Comparison of ENCODE assay signal across 8 cellular contexts in the genomic region with DNA sequence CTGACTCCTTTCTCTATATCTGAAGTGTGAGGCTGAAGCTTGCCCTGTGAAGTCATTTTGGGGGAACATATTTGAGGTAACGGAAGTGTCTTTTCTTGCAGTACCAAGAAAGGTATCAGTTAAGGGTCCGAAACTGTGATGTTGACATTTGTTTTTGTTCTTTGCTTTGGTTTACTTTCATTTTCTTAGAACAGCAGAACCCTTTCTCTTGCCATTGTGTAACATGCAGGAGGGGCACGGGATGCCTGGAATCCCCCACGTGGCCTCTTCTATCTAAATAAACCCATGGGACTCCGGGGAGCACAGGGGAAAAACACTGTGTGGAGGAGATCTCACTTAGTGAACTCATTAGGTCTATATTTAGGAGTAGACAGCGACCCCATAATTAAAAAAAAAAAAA. TPM values are rescaled to one million over a fixed set of nuclear protein-coding genes. Genes with fewer than 3 reads are reported as not detected.
DNase-seq lines count a peak whose midpoint lies in the region; ATAC-seq and TF ChIP-seq lines count a peak whose summit lies in the region.
"Not testable (repeated sequence)": the region's sequence is repeated elsewhere in the genome, so short reads cannot be mapped to it uniquely, and the experiment has no call there.

No MANE protein-coding gene starts in this region.

- not testable (repeated sequence) for H3K4me1 ChIP-seq in IMR-90 (ENCODE audit: control insufficient read depth, insufficient read depth, low read length); mesenchymal stem cell (ENCODE audit: control insufficient read depth, insufficient read depth, low read depth, low read length)

- CTCF ChIA-PET in IMR-90 (lab: Yijun Ruan, JAX), result not testable (repeated sequence)

- not testable (repeated sequence) for H3K56ac ChIP-seq in IMR-90 (ENCODE audit: extremely low read depth, insufficient read depth, low read length)

- not testable (repeated sequence) for H3K4me3 ChIP-seq in IMR-90 (ENCODE audit: insufficient read depth, low read depth, low read length); brain microvascular endothelial cell (ENCODE audit: low read depth, low read length); mesenchymal stem cell (ENCODE audit: insufficient read depth in 1 of 2, low read depth in 1 of 2, low read length in 2 of 2)

- H2AFZ ChIP-seq in IMR-90 (replicated peaks; ENCODE audit: low read length, poor library complexity); mesenchymal stem cell (ENCODE audit: low read depth, low read length): not testable (repeated sequence)

- H3K27me3 ChIP-seq in IMR-90 (ENCODE audit: control insufficient read depth, insufficient read depth, low read length); brain microvascular endothelial cell (replicated peaks); mesenchymal stem cell (ENCODE audit: control insufficient read depth in 1 of 2, insufficient read depth in 1 of 2, low read length in 2 of 2): not testable (repeated sequence)

- not testable (repeated sequence) for H2BK5ac ChIP-seq in IMR-90 (ENCODE audit: low read depth, low read length, poor library complexity, severe bottlenecking); mesenchymal stem cell (ENCODE audit: low read depth, low read length, poor library complexity, severe bottlenecking)

- not testable (repeated sequence) for H3K9ac ChIP-seq in IMR-90 (ENCODE audit: low read depth, low read length); mesenchymal stem cell (ENCODE audit: low read length)

- H2AK9ac ChIP-seq in IMR-90 (replicated peaks; ENCODE audit: low read depth, low read length, poor library complexity), result not testable (repeated sequence)

- POLR2A ChIA-PET in IMR-90 (lab: Charles Lee; ENCODE audit: unreplicated experiment), result not testable (repeated sequence)

- H3K27ac ChIP-seq in IMR-90 (ENCODE audit: insufficient read depth, low read length); mesenchymal stem cell (ENCODE audit: low read length, poor library complexity, severe bottlenecking): not testable (repeated sequence)
- H3K27ac ChIP-seq in brain microvascular endothelial cell, result peak overlapping the region; percentile 81

- in situ Hi-C loops in IMR-90 (cut with MboI; ENCODE audit: low sequenced_read_pairs); brain microvascular endothelial cell (cut with HindIII; ENCODE audit: low pct_ligation_motif_present, low sequenced_read_pairs): not testable (repeated sequence)

- not testable (repeated sequence) for H4K8ac ChIP-seq in IMR-90 (ENCODE audit: low read depth in 2 of 2, low read length in 2 of 2); mesenchymal stem cell (ENCODE audit: low read length)

- H3K9me3 ChIP-seq in IMR-90 (ENCODE audit: control insufficient read depth, insufficient read depth, low read length); mesenchymal stem cell (ENCODE audit: control insufficient read depth, low read length): not testable (repeated sequence)

- not testable (repeated sequence) for H4K91ac ChIP-seq in IMR-90 (ENCODE audit: insufficient read depth, low read depth, low read length); mesenchymal stem cell (ENCODE audit: low read length)

- not testable (repeated sequence) for H3K36me3 ChIP-seq in IMR-90 (ENCODE audit: control insufficient read depth, insufficient read depth, low read length); brain microvascular endothelial cell (replicated peaks); mesenchymal stem cell (ENCODE audit: control insufficient read depth in 1 of 2, insufficient read depth in 2 of 2, low read depth in 1 of 2, low read length in 2 of 2)

- H3K9me1 ChIP-seq in IMR-90 (ENCODE audit: insufficient read depth, low read length), result not testable (repeated sequence)

- H4K5ac ChIP-seq in IMR-90 (ENCODE audit: low read depth, low read length), result not testable (repeated sequence)

- H2BK12ac ChIP-seq in mesenchymal stem cell (ENCODE audit: low read length in 2 of 2), result not testable (repeated sequence)

- not testable (repeated sequence) for H3K18ac ChIP-seq in IMR-90 (ENCODE audit: low read depth, low read length); mesenchymal stem cell (ENCODE audit: low read depth in 1 of 2, low read length in 2 of 2)

- H4K20me1 ChIP-seq in IMR-90 (ENCODE audit: insufficient read depth, low read length), result not testable (repeated sequence)

- TF ChIP-seq POLR2A in IMR-90 (IDR thresholded peaks at IDR 0.05; ENCODE audit: low read depth, low read length), result not testable (repeated sequence)

- H3K4me2 ChIP-seq in IMR-90 (ENCODE audit: low read depth, low read length); mesenchymal stem cell (ENCODE audit: low read length, poor library complexity, severe bottlenecking): not testable (repeated sequence)

- DNase-seq in IMR-90, result peak; percentile 4
- peak; percentile 45 for DNase-seq in brain microvascular endothelial cell
- DNase-seq in mesenchymal stem cell, result peak; percentile 14

- H3K79me1 ChIP-seq in IMR-90 (ENCODE audit: low read depth in 1 of 2, low read length in 2 of 2); mesenchymal stem cell (replicated peaks; ENCODE audit: low read length, poor library complexity, severe bottlenecking): not testable (repeated sequence)

- TF ChIP-seq CTCF in IMR-90 (conservative IDR thresholded peaks at IDR 0.05; ENCODE audit: low read depth, low read length); brain microvascular endothelial cell (IDR thresholded peaks at IDR 0.05; ENCODE audit: low read depth, low read length, missing control alignments): not testable (repeated sequence)

- intact Hi-C loops in IMR-90 (cut with micrococcal nuclease), result not testable (repeated sequence)

- H3K14ac ChIP-seq in IMR-90 (replicated peaks; ENCODE audit: low read depth, low read length); mesenchymal stem cell (ENCODE audit: low read length in 2 of 2): not testable (repeated sequence)

- ATAC-seq in GM18498 (IDR thresholded peaks at IDR 0.05; ENCODE audit: unreplicated experiment) (peak; percentile 34), GM19025 (IDR thresholded peaks at IDR 0.05; ENCODE audit: low read depth, unreplicated experiment) (peak; percentile 60), GM21526 (IDR thresholded peaks at IDR 0.05; ENCODE audit: low FRiP score, unreplicated experiment) (peak; percentile 61), HG02759 (IDR thresholded peaks at IDR 0.05; ENCODE audit: unreplicated experiment) (peak; percentile 80), HG03342 (IDR thresholded peaks at IDR 0.05; ENCODE audit: unreplicated experiment) (peak; percentile 71), IMR-90 (ENCODE audit: low read depth) (peak; percentile 29; the same call in 1 of the 2 replicates)

- H3K23ac ChIP-seq in IMR-90 (ENCODE audit: low read depth, low read length); mesenchymal stem cell (ENCODE audit: low read length in 2 of 2): not testable (repeated sequence)

- WGBS in IMR-90 (ENCODE audit: extremely low coverage in 2 of 2, insufficient read length in 1 of 2), 2 experiments, result no CpG with 5 or more reads among the region's 6 CpGs
- WGBS in mesenchymal stem cell, result 100% methylated on average over 1 of the region's 6 CpGs

- dilution Hi-C loops in IMR-90 (cut with HindIII; ENCODE audit: low sequenced_read_pairs, unreplicated experiment), result not testable (repeated sequence)

- not testable (repeated sequence) for H2AK5ac ChIP-seq in IMR-90 (ENCODE audit: low read depth, low read length); mesenchymal stem cell (ENCODE audit: low read length, severe bottlenecking)

- not testable (repeated sequence) for H3K4ac ChIP-seq in IMR-90 (ENCODE audit: low read depth, low read length); mesenchymal stem cell (ENCODE audit: low read depth in 1 of 2, low read length in 2 of 2)

- TF ChIP-seq RAD21 in IMR-90 (IDR thresholded peaks at IDR 0.05; ENCODE audit: low read length), result not testable (repeated sequence)

- H2BK120ac ChIP-seq in IMR-90 (ENCODE audit: low read depth, low read length); mesenchymal stem cell (ENCODE audit: low read depth, low read length): not testable (repeated sequence)

- H2BK15ac ChIP-seq in IMR-90 (ENCODE audit: low read depth, low read length); mesenchymal stem cell (ENCODE audit: low read depth, poor library complexity, severe bottlenecking): not testable (repeated sequence)

- H2BK20ac ChIP-seq in IMR-90 (ENCODE audit: low read depth, low read length), result not testable (repeated sequence)

- not testable (repeated sequence) for BruUV-seq in IMR-90 (replicated peaks; lab: Mats Ljungman, UMichigan)

RNA-seq across cellular contexts. Expression of gene WASHC2C, which starts 34.6 kb away (rescaled TPM):
- total RNA-seq in IMR-90 (2012; rRNA removed), result 27.2 and 45.3 TPM in 2 replicates
- 18.0 and 22.2 TPM in 2 replicates for polyA plus RNA-seq in IMR-90 (2012; rRNA removed)
- polyA plus RNA-seq in IMR-90 (2012; cell fraction: cytosol; rRNA removed), result 8.4 and 9.3 TPM in 2 replicates
- 25.3 and 59.9 TPM in 2 replicates for polyA plus RNA-seq in IMR-90 (2012; cell fraction: nucleus; rRNA removed; ENCODE audit: low replicate concordance)
- 41.5 TPM for polyA plus RNA-seq in mesenchymal stem cell (2013, experiment 1 of 2)
- 39.8 TPM for polyA plus RNA-seq in mesenchymal stem cell (2013, experiment 2 of 2)

Comparison
In these comparisons a context has a peak if more than half of its experiments do, and no peak if none do; other contexts are left out.
1. ATAC-seq: peak in every context shown above with its lines; median percentile 80 in HG02759; 71 in HG03342; 61 in GM21526; 60 in GM19025; 34 in GM18498; 29 in IMR-90.